Comparison of ENCODE assay signal across 8 cellular contexts in the genomic region with DNA sequence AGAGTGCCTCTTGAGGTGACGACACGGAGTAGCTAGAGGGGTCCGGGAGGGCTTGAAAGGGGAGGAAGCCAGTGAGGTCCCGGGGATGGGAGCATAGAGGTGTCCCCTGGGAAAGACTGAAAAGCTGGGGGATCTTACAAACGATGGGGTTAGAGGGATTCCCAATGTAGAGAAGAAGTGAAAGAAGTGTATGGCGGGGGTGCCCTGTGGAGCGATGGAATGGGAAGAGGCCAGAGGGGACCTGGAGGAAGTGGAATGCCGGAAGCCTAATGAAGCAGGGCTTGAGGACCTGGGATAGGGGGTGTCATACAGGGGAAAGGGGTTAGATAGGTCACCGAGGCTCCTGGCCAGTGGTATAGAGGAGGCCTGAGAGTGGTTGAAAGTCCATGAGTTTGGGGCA. TPM values are rescaled to one million over a fixed set of nuclear protein-coding genes. Genes with fewer than 3 reads are reported as not detected.
DNase-seq lines count a peak whose midpoint lies in the region; ATAC-seq, FAIRE-seq and TF ChIP-seq lines count a peak whose summit lies in the region.

No MANE protein-coding gene starts in this region.

- H3K4me1 ChIP-seq in HEK293 (ENCODE audit: control insufficient read depth, insufficient read depth, low read length) (peaks cover 20% of the 10 kb centered on the region), right cardiac atrium (ENCODE audit: control insufficient read depth, insufficient read depth, low read length) (peaks cover 3% of the 10 kb centered on the region), small intestine (ENCODE audit: control insufficient read depth in 2 of 2, insufficient read depth in 1 of 2, low read depth in 1 of 2, low read length in 1 of 2) (peaks cover 2 to 5% of the 10 kb centered on the region in 2 donors)

- H3K27ac ChIP-seq in HEK293 (ENCODE audit: extremely low read depth, low read depth, low read length) = peak overlapping the region; percentile 71
- H3K27ac ChIP-seq in WERI-Rb-1 = peak overlapping the region; percentile 72
- H3K27ac ChIP-seq in right cardiac atrium (ENCODE audit: low read length) = peak overlapping the region; percentile 43
- peak overlapping the region in 1 of 2 donors; percentile 87 for H3K27ac ChIP-seq in small intestine (ENCODE audit: low read depth in 1 of 2, low read length in 1 of 2)

- DNase-seq in WERI-Rb-1 = no peak
- DNase-seq in right cardiac atrium = no peak
- peak; percentile 9 for DNase-seq in small intestine
- DNase-seq in NCI-H1694 (lab: John Stamatoyannopoulos, UW) = no peak
- DNase-seq in activated CD4-positive, alpha-beta T cell treated with anti-CD3 and anti-CD28 coated beads for 4 hours = no peak
- no peak for DNase-seq in OCI-M2 (lab: John Stamatoyannopoulos, UW; ENCODE audit: unreplicated experiment)

- intact Hi-C loops in right cardiac atrium (cut with DNase I) = loop anchor here in 1 of 4 donors (5.0 to 10.0 kb wide), 2 partner anchors 35 to 83 kb away; a partner anchor contains a TSS

- CTCF ChIA-PET in HEK293 (lab: Yijun Ruan, JAX) = interaction anchor here (0.6 to 1.5 kb wide), 2 partner anchors 50 to 95 kb away, joined by 3 to 9 read pairs; no protein-coding TSS in a partner anchor

- H3K9me3 ChIP-seq in HEK293 (ENCODE audit: control insufficient read depth, insufficient read depth, low read depth, low read length) (no peaks in the 10 kb centered on the region), WERI-Rb-1 (ENCODE audit: severe bottlenecking) (no peaks in the 10 kb centered on the region), right cardiac atrium (ENCODE audit: control insufficient read depth, low read length) (no peaks in the 10 kb centered on the region), small intestine (ENCODE audit: control insufficient read depth, low read depth) (no peaks in the 10 kb centered on the region)

- H3K36me3 ChIP-seq in HEK293 (ENCODE audit: control insufficient read depth in 2 of 2, insufficient read depth in 1 of 2, low read length in 2 of 2) (peaks cover 0 to 4% of the 10 kb centered on the region in 2 experiments; a peak in 1 of 3 replicates), WERI-Rb-1 (no peaks in the 10 kb centered on the region), small intestine (ENCODE audit: control insufficient read depth in 2 of 2, insufficient read depth in 2 of 2, low read length in 2 of 2) (no peaks in the 10 kb centered on the region)

- FAIRE-seq in small intestine (lab: Jason Lieb, UNC) = no peak

- POLR2A ChIA-PET in HEK293 (lab: Yijun Ruan, JAX) = interaction anchor here (0.5 to 2.1 kb wide), 18 partner anchors 12 to 788 kb away, joined by 3 to 15 read pairs (median 4); a partner anchor contains a TSS

- under 1% methylated on average over 9 of the region's 9 CpGs for WGBS in right cardiac atrium
- 0 to 2% (median 1%) methylated on average over 9 of the region's 9 CpGs for WGBS in small intestine, 3 donors

- no peak for TF ChIP-seq CTCF in HEK293 (tag by site-specific recombination; IDR thresholded peaks at IDR 0.05)
- no peak for TF ChIP-seq CTCF in WERI-Rb-1 (IDR thresholded peaks at IDR 0.05; ENCODE audit: low read depth, low read length)

- H3K27me3 ChIP-seq in WERI-Rb-1 (ENCODE audit: insufficient read depth, low read depth, severe bottlenecking) (no peaks in the 10 kb centered on the region), right cardiac atrium (ENCODE audit: control insufficient read depth, insufficient read depth) (no peaks in the 10 kb centered on the region), small intestine (ENCODE audit: control insufficient read depth in 2 of 2, insufficient read depth in 2 of 2, low read length in 2 of 2) (no peaks in the 10 kb centered on the region)

- ATAC-seq in right cardiac atrium = no peak
- no peak for ATAC-seq in HG02759 (IDR thresholded peaks at IDR 0.05; ENCODE audit: unreplicated experiment)

- peak overlapping the region; percentile 98 for H3K4me3 ChIP-seq in HEK293 (ENCODE audit: low read depth, low read length)
- H3K4me3 ChIP-seq in WERI-Rb-1 (ENCODE audit: low read depth, low read length) = peak overlapping the region; percentile 90
- H3K4me3 ChIP-seq in right cardiac atrium (ENCODE audit: low read length) = peak overlapping the region; percentile 56
- peak overlapping the region; percentile 78 to 79 for H3K4me3 ChIP-seq in small intestine (ENCODE audit: low read depth in 1 of 2, low read length in 2 of 2)

TF ChIP-seq in HEK293, 187 proteins besides CTCF, POLR2A, EP300 and RAD21 (continues in another document):
- TF ChIP-seq ZNF549 (tag by site-specific recombination; IDR thresholded peaks at IDR 0.05) (no peak), ZNF621 (tag by site-specific recombination; IDR thresholded peaks at IDR 0.05) (no peak), KLF7 (tag by site-specific recombination; IDR thresholded peaks at IDR 0.05; ENCODE audit: borderline replicate concordance) (no peak), ZNF623 (tag by site-specific recombination; IDR thresholded peaks at IDR 0.05) (no peak), ZNF274 (IDR thresholded peaks at IDR 0.05; ENCODE audit: low read length) (no peak), ZNF274 (tag by site-specific recombination; IDR thresholded peaks at IDR 0.05; ENCODE audit: borderline replicate concordance) (no peak), ZNF677 (tag by site-specific recombination; IDR thresholded peaks at IDR 0.05) (no peak), ZNF514 (tag by site-specific recombination; IDR thresholded peaks at IDR 0.05) (no peak), ZBTB7A (tag by site-specific recombination; IDR thresholded peaks at IDR 0.05; ENCODE audit: low read depth) (no peak), ZNF335 (tag by site-specific recombination; conservative IDR thresholded peaks at IDR 0.05) (peak; percentile 91), ZNF670 (tag by site-specific recombination; IDR thresholded peaks at IDR 0.05; ENCODE audit: low read depth) (no peak), ZNF2 (tag by site-specific recombination; IDR thresholded peaks at IDR 0.05) (no peak)
- TF ChIP-seq, protein P1, sequence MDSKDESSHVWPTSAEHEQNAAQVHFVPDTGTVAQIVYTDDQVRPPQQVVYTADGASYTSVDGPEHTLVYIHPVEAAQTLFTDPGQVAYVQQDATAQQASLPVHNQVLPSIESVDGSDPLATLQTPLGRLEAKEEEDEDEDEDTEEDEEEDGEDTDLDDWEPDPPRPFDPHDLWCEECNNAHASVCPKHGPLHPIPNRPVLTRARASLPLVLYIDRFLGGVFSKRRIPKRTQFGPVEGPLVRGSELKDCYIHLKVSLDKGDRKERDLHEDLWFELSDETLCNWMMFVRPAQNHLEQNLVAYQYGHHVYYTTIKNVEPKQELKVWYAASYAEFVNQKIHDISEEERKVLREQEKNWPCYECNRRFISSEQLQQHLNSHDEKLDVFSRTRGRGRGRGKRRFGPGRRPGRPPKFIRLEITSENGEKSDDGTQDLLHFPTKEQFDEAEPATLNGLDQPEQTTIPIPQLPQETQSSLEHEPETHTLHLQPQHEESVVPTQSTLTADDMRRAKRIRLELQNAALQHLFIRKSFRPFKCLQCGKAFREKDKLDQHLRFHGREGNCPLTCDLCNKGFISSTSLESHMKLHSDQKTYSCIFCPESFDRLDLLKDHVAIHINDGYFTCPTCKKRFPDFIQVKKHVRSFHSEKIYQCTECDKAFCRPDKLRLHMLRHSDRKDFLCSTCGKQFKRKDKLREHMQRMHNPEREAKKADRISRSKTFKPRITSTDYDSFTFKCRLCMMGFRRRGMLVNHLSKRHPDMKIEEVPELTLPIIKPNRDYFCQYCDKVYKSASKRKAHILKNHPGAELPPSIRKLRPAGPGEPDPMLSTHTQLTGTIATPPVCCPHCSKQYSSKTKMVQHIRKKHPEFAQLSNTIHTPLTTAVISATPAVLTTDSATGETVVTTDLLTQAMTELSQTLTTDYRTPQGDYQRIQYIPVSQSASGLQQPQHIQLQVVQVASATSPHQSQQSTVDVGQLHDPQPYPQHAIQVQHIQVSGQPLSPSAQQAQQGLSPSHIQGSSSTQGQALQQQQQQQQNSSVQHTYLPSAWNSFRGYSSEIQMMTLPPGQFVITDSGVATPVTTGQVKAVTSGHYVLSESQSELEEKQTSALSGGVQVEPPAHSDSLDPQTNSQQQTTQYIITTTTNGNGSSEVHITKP (tag by site-specific recombination; IDR thresholded peaks at IDR 0.05) = peak; percentile 24; the same call in 1 of the 2 replicates
- TF ChIP-seq, protein P2, sequence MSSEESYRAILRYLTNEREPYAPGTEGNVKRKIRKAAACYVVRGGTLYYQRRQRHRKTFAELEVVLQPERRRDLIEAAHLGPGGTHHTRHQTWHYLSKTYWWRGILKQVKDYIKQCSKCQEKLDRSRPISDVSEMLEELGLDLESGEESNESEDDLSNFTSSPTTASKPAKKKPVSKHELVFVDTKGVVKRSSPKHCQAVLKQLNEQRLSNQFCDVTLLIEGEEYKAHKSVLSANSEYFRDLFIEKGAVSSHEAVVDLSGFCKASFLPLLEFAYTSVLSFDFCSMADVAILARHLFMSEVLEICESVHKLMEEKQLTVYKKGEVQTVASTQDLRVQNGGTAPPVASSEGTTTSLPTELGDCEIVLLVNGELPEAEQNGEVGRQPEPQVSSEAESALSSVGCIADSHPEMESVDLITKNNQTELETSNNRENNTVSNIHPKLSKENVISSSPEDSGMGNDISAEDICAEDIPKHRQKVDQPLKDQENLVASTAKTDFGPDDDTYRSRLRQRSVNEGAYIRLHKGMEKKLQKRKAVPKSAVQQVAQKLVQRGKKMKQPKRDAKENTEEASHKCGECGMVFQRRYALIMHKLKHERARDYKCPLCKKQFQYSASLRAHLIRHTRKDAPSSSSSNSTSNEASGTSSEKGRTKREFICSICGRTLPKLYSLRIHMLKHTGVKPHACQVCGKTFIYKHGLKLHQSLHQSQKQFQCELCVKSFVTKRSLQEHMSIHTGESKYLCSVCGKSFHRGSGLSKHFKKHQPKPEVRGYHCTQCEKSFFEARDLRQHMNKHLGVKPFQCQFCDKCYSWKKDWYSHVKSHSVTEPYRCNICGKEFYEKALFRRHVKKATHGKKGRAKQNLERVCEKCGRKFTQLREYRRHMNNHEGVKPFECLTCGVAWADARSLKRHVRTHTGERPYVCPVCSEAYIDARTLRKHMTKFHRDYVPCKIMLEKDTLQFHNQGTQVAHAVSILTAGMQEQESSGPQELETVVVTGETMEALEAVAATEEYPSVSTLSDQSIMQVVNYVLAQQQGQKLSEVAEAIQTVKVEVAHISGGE (tag by site-specific recombination; conservative IDR thresholded peaks at IDR 0.05; ENCODE audit: low read depth) = peak; percentile 59; the same call in 1 of the 2 replicates

RNA-seq across cellular contexts. Expression of a gene that starts 0.6 kb away (rescaled TPM):
- total RNA-seq in right cardiac atrium = 10 to 100 TPM; 58.8 to 80.7 (median 73.7) TPM
- polyA plus RNA-seq in right cardiac atrium = 50.8 TPM
- 10 to 100 TPM; 34.7 to 58.1 (median 49.2) TPM for polyA plus RNA-seq in small intestine

RNA-seq across cellular contexts. Expression of a gene that starts 4.3 kb away (rescaled TPM):
- 1 to 10 TPM in 3 of 4 donors, under 1 TPM in 1; 0.59 to 1.4 (median 1.2) TPM for total RNA-seq in right cardiac atrium
- 1.1 TPM for polyA plus RNA-seq in right cardiac atrium
- under 1 TPM in 2 of 3 donors, not detected in 1; 0.28 to 0.54 TPM for polyA plus RNA-seq in small intestine

RNA-seq across cellular contexts. Expression of a gene that starts 45.7 kb away (rescaled TPM):
- 10 to 100 TPM; 13.2 to 21.3 (median 16.4) TPM for total RNA-seq in right cardiac atrium
- polyA plus RNA-seq in right cardiac atrium (25.8 TPM), small intestine (10 to 100 TPM in 1 of 3 donors, 1 to 10 TPM in 2; 4.1 to 14.9 (median 5.1) TPM)

RNA-seq across cellular contexts. Expression of a gene that starts 50.7 kb away (rescaled TPM):
- total RNA-seq in right cardiac atrium = 10 to 100 TPM; 37.8 to 50.4 (median 43.1) TPM
- 39.2 TPM for polyA plus RNA-seq in right cardiac atrium
- 10 to 100 TPM; 26.7 to 53.9 (median 28.5) TPM for polyA plus RNA-seq in small intestine
